8 cellular contexts compared by ENCODE assay signal in the genomic region with DNA sequence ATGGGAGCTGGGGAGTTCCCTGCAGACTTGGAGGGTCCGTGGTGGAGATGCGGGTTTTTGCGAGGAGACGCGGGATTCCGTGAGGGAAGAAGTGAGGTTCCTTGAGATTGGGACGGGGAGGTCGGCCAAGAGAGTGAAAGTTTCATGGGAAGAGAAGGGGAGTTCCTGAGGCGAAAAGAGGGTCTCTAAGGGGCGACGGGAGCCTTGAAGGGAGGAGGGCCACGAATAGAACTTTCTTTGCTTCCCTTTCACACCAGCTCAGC. TPM values are rescaled to one million over a fixed set of nuclear protein-coding genes. Genes with fewer than 3 reads are reported as not detected.
DNase-seq lines count a peak whose midpoint lies in the region; ATAC-seq and TF ChIP-seq lines count a peak whose summit lies in the region.

No MANE protein-coding gene starts in this region.

- POLR2A ChIA-PET in CD4-positive, alpha-beta memory T cell (lab: Charles Lee; ENCODE audit: partially characterized antibody), result interaction anchor here (0.7 to 4.0 kb wide), 11 partner anchors 17 to 401 kb away, joined by 3 to 34 read pairs (median 4); partner anchors contain the start of genes GSS, MMP24OS, MYH7B and PIGU

- no peaks in the 10 kb centered on the region for H3K36me3 ChIP-seq in CD4-positive, alpha-beta memory T cell (ENCODE audit: insufficient read depth, low read length)
- H3K36me3 ChIP-seq in OCI-LY3 (replicated peaks; ENCODE audit: low read depth, low read length) (no peaks in the 10 kb centered on the region), endocrine pancreas (ENCODE audit: control insufficient read depth, insufficient read depth, low read length) (no peaks in the 10 kb centered on the region), neuron (ENCODE audit: insufficient read depth, low read length) (no peaks in the 10 kb centered on the region)

- DNase-seq in CD4-positive, alpha-beta memory T cell, result no peak
- DNase-seq in DMS114 treated with DMSO at 0.1 percent for 48 hours (lab: John Stamatoyannopoulos, UW; ENCODE audit: unreplicated experiment) (no peak), AML-193 (lab: John Stamatoyannopoulos, UW) (no peak)

- H3K27me3 ChIP-seq in CD4-positive, alpha-beta memory T cell (ENCODE audit: insufficient read depth, low read length), result no peaks in the 10 kb centered on the region
- H3K27me3 ChIP-seq in OCI-LY3 (ENCODE audit: low read depth, low read length), result 0 out of 2 replicates have a peak, but pooled peaks cover 3% of the 10 kb centered on the region
- no peaks in the 10 kb centered on the region for H3K27me3 ChIP-seq in endocrine pancreas (ENCODE audit: control insufficient read depth, insufficient read depth, low read length)
- H3K27me3 ChIP-seq in neuron (ENCODE audit: insufficient read depth, low read length), result no peaks in the 10 kb centered on the region

- H3K27me3 Mint-ChIP-seq in CD4-positive, alpha-beta memory T cell, result no peaks in the 10 kb centered on the region

- H3K9ac ChIP-seq in OCI-LY3 (ENCODE audit: low read length), result peak overlapping the region; percentile 74
- peak overlapping the region; percentile 33 for H3K9ac ChIP-seq in endocrine pancreas (ENCODE audit: control insufficient read depth, insufficient read depth, low read length)

- ATAC-seq in HG03354 (IDR thresholded peaks at IDR 0.05; ENCODE audit: poor library complexity, severe bottlenecking, unreplicated experiment) (no peak), HG02642 (IDR thresholded peaks at IDR 0.05; ENCODE audit: poor library complexity, unreplicated experiment) (no peak)

- intact Hi-C loops in CD4-positive, alpha-beta memory T cell (cut with micrococcal nuclease), result loop anchor here (2.0 to 10.0 kb wide), 2 partner anchors 52 to 202 kb away; partner anchors contain the start of genes NCOA6 and PIGU

- no peaks in the 10 kb centered on the region for H3K79me2 ChIP-seq in OCI-LY3 (ENCODE audit: low read length)

- H3K27ac ChIP-seq in CD4-positive, alpha-beta memory T cell (ENCODE audit: low read depth, low read length), result peak overlapping the region; percentile 37
- no peak overlapping the region for H3K27ac ChIP-seq in OCI-LY3 (ENCODE audit: low read length)

- H3K27ac Mint-ChIP-seq in CD4-positive, alpha-beta memory T cell, result peak overlapping the region; percentile 41 to 93 (median 82)

- H3K4me1 Mint-ChIP-seq in CD4-positive, alpha-beta memory T cell, result peaks cover 31 to 60% (median 44%) of the 10 kb centered on the region in 4 donors

- no peak for TF ChIP-seq CTCF in OCI-LY3 (IDR thresholded peaks at IDR 0.05; ENCODE audit: low read depth, low read length)

- H3K9me3 Mint-ChIP-seq in CD4-positive, alpha-beta memory T cell, result no peaks in the 10 kb centered on the region

- no peaks in the 10 kb centered on the region for H3K9me3 ChIP-seq in CD4-positive, alpha-beta memory T cell (ENCODE audit: control insufficient read depth in 1 of 2, low read length in 2 of 2)
- H3K9me3 ChIP-seq in OCI-LY3 (ENCODE audit: insufficient read depth, low read length) (no peaks in the 10 kb centered on the region), endocrine pancreas (ENCODE audit: control insufficient read depth, low read length) (no peaks in the 10 kb centered on the region), neuron (ENCODE audit: low read length) (no peaks in the 10 kb centered on the region)

- no peaks in the 10 kb centered on the region for H3K36me3 Mint-ChIP-seq in CD4-positive, alpha-beta memory T cell

- peak overlapping the region; percentile 81 for H3K4me2 ChIP-seq in OCI-LY3 (ENCODE audit: low read length)

- H3K4me3 Mint-ChIP-seq in CD4-positive, alpha-beta memory T cell, result peak overlapping the region; percentile 80 to 91 (median 89)

- peaks cover 43% of the 10 kb centered on the region for H3K4me1 ChIP-seq in CD4-positive, alpha-beta memory T cell (ENCODE audit: insufficient read depth, low read length)
- H3K4me1 ChIP-seq in OCI-LY3 (ENCODE audit: low read length) (peaks cover 23% of the 10 kb centered on the region), endocrine pancreas (ENCODE audit: control insufficient read depth, insufficient read depth, low read length) (no peaks in the 10 kb centered on the region), neuron (ENCODE audit: insufficient read depth, low read length) (peaks cover 16% of the 10 kb centered on the region)

- H2AFZ ChIP-seq in OCI-LY3 (ENCODE audit: low read depth, low read length) (peak overlapping the region; percentile 48), neuron (ENCODE audit: low read depth, low read length) (peak overlapping the region; percentile 98)

- peak overlapping the region; percentile 58 to 67 for H3K4me3 ChIP-seq in CD4-positive, alpha-beta memory T cell (ENCODE audit: low read length in 2 of 2)
- H3K4me3 ChIP-seq in OCI-LY3 (ENCODE audit: low read length) (peak overlapping the region; percentile 83), endocrine pancreas (ENCODE audit: control insufficient read depth, insufficient read depth, low read length) (peak overlapping the region; percentile 78), neuron (ENCODE audit: low read length) (peak overlapping the region; percentile 87)

- no peaks in the 10 kb centered on the region for H4K20me1 ChIP-seq in OCI-LY3 (ENCODE audit: insufficient read depth, low read length)

- CTCF ChIA-PET in CD4-positive, alpha-beta memory T cell (lab: Charles Lee; ENCODE audit: partially characterized antibody), result interaction anchor here (1.8 to 7.2 kb wide), 2 partner anchors 80 to 86 kb away, joined by 4 to 100 read pairs; partner anchors contain the start of genes GSS and MYH7B

RNA-seq across cellular contexts. Expression of gene ACSS2, which starts 0.5 kb away (rescaled TPM):
- total RNA-seq in CD4-positive, alpha-beta memory T cell, result 10 to 100 TPM; 19.8 to 24.3 TPM
- polyA plus RNA-seq in CD4-positive, alpha-beta memory T cell, result 10 to 100 TPM; 11.4 to 14.1 TPM

RNA-seq across cellular contexts. Expression of gene GGT7, which starts 4.3 kb away (rescaled TPM):
- total RNA-seq in CD4-positive, alpha-beta memory T cell, result 10 to 100 TPM; 35.3 to 37.2 TPM
- polyA plus RNA-seq in CD4-positive, alpha-beta memory T cell, result 1 to 10 TPM; 2.0 to 5.7 TPM

RNA-seq across cellular contexts. Expression of gene NCOA6, which starts 51.5 kb away (rescaled TPM):
- 10 to 100 TPM; 29.5 to 29.9 TPM for total RNA-seq in CD4-positive, alpha-beta memory T cell
- 10 to 100 TPM in 1 of 2 donors, under 1 TPM in 1; 0.60 to 12.9 TPM for polyA plus RNA-seq in CD4-positive, alpha-beta memory T cell
